1 cellular context compared by ENCODE assay signal in the genomic region with DNA sequence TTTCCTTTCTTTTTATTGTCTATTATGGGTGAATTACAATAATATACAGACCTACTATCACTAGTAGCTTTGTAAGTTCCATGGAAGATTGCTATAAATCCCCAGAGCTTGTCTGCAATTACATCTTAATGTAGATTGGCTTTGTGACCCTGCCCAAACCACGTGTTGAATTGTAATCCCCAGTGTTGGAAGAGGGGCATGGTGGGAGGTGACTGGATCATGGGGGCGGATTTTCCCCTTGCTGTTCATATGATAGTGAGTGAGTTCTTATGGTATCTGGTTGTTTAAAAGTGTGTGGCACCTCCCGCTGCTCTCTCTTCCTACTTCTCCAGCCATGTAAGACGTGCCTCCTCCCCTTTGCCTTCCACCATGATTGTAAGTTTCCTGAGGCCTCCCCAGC.
TF ChIP-seq lines count a peak whose summit lies in the region.

No MANE protein-coding gene starts in this region.

TF ChIP-seq in GM23338, 12 proteins besides CTCF, POLR2A, EP300 and RAD21 (continued from another document):
- TF ChIP-seq, protein P1, sequence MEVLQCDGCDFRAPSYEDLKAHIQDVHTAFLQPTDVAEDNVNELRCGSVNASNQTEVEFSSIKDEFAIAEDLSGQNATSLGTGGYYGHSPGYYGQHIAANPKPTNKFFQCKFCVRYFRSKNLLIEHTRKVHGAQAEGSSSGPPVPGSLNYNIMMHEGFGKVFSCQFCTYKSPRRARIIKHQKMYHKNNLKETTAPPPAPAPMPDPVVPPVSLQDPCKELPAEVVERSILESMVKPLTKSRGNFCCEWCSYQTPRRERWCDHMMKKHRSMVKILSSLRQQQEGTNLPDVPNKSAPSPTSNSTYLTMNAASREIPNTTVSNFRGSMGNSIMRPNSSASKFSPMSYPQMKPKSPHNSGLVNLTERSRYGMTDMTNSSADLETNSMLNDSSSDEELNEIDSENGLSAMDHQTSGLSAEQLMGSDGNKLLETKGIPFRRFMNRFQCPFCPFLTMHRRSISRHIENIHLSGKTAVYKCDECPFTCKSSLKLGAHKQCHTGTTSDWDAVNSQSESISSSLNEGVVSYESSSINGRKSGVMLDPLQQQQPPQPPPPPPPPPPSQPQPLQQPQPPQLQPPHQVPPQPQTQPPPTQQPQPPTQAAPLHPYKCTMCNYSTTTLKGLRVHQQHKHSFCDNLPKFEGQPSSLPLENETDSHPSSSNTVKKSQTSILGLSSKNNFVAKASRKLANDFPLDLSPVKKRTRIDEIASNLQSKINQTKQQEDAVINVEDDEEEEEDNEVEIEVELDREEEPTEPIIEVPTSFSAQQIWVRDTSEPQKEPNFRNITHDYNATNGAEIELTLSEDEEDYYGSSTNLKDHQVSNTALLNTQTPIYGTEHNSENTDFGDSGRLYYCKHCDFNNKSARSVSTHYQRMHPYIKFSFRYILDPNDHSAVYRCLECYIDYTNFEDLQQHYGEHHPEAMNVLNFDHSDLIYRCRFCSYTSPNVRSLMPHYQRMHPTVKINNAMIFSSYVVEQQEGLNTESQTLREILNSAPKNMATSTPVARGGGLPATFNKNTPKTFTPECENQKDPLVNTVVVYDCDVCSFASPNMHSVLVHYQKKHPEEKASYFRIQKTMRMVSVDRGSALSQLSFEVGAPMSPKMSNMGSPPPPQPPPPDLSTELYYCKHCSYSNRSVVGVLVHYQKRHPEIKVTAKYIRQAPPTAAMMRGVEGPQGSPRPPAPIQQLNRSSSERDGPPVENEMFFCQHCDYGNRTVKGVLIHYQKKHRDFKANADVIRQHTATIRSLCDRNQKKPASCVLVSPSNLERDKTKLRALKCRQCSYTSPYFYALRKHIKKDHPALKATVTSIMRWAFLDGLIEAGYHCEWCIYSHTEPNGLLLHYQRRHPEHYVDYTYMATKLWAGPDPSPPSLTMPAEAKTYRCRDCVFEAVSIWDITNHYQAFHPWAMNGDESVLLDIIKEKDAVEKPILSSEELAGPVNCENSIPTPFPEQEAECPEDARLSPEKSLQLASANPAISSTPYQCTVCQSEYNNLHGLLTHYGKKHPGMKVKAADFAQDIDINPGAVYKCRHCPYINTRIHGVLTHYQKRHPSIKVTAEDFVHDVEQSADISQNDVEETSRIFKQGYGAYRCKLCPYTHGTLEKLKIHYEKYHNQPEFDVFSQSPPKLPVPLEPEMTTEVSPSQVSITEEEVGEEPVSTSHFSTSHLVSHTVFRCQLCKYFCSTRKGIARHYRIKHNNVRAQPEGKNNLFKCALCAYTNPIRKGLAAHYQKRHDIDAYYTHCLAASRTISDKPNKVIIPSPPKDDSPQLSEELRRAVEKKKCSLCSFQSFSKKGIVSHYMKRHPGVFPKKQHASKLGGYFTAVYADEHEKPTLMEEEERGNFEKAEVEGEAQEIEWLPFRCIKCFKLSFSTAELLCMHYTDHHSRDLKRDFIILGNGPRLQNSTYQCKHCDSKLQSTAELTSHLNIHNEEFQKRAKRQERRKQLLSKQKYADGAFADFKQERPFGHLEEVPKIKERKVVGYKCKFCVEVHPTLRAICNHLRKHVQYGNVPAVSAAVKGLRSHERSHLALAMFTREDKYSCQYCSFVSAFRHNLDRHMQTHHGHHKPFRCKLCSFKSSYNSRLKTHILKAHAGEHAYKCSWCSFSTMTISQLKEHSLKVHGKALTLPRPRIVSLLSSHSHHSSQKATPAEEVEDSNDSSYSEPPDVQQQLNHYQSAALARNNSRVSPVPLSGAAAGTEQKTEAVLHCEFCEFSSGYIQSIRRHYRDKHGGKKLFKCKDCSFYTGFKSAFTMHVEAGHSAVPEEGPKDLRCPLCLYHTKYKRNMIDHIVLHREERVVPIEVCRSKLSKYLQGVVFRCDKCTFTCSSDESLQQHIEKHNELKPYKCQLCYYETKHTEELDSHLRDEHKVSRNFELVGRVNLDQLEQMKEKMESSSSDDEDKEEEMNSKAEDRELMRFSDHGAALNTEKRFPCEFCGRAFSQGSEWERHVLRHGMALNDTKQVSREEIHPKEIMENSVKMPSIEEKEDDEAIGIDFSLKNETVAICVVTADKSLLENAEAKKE (CRISPR knock-in tag; IDR thresholded peaks at IDR 0.05): no peak
- TF ChIP-seq EZH2phosphoT487 (IDR thresholded peaks at IDR 0.05; ENCODE audit: unreplicated experiment) (no peak), NANOG (IDR thresholded peaks at IDR 0.05; ENCODE audit: borderline replicate concordance) (no peak), STAT1 (IDR thresholded peaks at IDR 0.05; ENCODE audit: unreplicated experiment) (no peak), ZNF114 (CRISPR knock-in tag; IDR thresholded peaks at IDR 0.05) (no peak), CREB1 (CRISPR knock-in tag; IDR thresholded peaks at IDR 0.05; ENCODE audit: low read depth) (no peak), EZH2 (IDR thresholded peaks at IDR 0.05; ENCODE audit: low read depth, unreplicated experiment) (no peak), ZNF331 (CRISPR knock-in tag; IDR thresholded peaks at IDR 0.05; ENCODE audit: low read depth) (no peak), JUNB (IDR thresholded peaks at IDR 0.05; ENCODE audit: unreplicated experiment) (no peak)
- TF ChIP-seq, protein P2, sequence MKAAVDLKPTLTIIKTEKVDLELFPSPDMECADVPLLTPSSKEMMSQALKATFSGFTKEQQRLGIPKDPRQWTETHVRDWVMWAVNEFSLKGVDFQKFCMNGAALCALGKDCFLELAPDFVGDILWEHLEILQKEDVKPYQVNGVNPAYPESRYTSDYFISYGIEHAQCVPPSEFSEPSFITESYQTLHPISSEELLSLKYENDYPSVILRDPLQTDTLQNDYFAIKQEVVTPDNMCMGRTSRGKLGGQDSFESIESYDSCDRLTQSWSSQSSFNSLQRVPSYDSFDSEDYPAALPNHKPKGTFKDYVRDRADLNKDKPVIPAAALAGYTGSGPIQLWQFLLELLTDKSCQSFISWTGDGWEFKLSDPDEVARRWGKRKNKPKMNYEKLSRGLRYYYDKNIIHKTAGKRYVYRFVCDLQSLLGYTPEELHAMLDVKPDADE (IDR thresholded peaks at IDR 0.05): no peak
- TF ChIP-seq, protein P3, sequence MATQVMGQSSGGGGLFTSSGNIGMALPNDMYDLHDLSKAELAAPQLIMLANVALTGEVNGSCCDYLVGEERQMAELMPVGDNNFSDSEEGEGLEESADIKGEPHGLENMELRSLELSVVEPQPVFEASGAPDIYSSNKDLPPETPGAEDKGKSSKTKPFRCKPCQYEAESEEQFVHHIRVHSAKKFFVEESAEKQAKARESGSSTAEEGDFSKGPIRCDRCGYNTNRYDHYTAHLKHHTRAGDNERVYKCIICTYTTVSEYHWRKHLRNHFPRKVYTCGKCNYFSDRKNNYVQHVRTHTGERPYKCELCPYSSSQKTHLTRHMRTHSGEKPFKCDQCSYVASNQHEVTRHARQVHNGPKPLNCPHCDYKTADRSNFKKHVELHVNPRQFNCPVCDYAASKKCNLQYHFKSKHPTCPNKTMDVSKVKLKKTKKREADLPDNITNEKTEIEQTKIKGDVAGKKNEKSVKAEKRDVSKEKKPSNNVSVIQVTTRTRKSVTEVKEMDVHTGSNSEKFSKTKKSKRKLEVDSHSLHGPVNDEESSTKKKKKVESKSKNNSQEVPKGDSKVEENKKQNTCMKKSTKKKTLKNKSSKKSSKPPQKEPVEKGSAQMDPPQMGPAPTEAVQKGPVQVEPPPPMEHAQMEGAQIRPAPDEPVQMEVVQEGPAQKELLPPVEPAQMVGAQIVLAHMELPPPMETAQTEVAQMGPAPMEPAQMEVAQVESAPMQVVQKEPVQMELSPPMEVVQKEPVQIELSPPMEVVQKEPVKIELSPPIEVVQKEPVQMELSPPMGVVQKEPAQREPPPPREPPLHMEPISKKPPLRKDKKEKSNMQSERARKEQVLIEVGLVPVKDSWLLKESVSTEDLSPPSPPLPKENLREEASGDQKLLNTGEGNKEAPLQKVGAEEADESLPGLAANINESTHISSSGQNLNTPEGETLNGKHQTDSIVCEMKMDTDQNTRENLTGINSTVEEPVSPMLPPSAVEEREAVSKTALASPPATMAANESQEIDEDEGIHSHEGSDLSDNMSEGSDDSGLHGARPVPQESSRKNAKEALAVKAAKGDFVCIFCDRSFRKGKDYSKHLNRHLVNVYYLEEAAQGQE (IDR thresholded peaks at IDR 0.05; ENCODE audit: unreplicated experiment): no peak
